12 cellular contexts compared by ENCODE assay signal in the genomic region with DNA sequence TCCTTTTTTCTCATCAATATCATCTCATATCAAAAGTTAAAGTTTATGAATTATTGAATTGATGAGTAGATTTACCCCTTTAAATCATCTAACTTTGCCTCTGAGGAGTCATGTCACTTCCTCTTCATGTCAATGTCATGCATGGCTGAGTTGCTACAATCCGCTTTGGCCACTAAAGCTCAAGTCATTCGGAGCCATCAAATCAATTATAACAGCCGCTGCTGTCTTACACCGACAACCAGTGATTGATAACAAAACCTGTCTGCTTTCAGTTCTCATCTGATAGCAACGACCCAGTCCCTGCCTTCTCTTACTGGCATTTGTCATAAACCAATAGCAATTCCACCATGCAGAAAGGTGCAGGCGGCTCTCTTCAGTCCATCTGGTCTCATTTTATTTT.
A peak's percentile ranks its signal among the peaks of the same experiment; 100 is the strongest.
DNase-seq lines count a peak whose midpoint lies in the region; ATAC-seq and TF ChIP-seq lines count a peak whose summit lies in the region.
"Had no signal": no experiment of that assay in that cellular context is flagged by ENCODE, and none has a peak within 500 bp of the region (broad histone marks: within the 10 kb centered on the region; RNA-seq: fewer than 3 reads in every experiment).

No MANE protein-coding gene starts in this region.

- H3K27me3 ChIP-seq in GM23338 (ENCODE audit: insufficient read depth) = no peaks in the 10 kb centered on the region
- H3K27me3 ChIP-seq: thyroid gland had no signal

- no peak for TF ChIP-seq CTCF in GM12865 (IDR thresholded peaks at IDR 0.05; ENCODE audit: insufficient read depth, low read depth, low read length, missing control alignments)
- no peak for TF ChIP-seq CTCF in GM23338 (conservative IDR thresholded peaks at IDR 0.05; ENCODE audit: low read depth in 2 of 2)

- no peak overlapping the region for H3K4me2 ChIP-seq in GM23338
- H3K4me2 ChIP-seq: KMS-11 had no signal

- no peak overlapping the region for H3K27ac Mint-ChIP-seq in GM23338
- H3K27ac Mint-ChIP-seq: endodermal cell had no signal

- no peaks in the 10 kb centered on the region for H3K36me3 Mint-ChIP-seq in GM23338 (ENCODE audit: low read depth)

- no peaks in the 10 kb centered on the region for H4K20me1 ChIP-seq in GM23338 (replicated peaks; ENCODE audit: insufficient read depth)

- H2AFZ ChIP-seq in GM23338 = no peak overlapping the region

- H3K4me3 ChIP-seq in GM12865 (ENCODE audit: low read depth, low read length) (no peak overlapping the region), GM23338 (no peak overlapping the region)
- H3K4me3 ChIP-seq: thyroid gland had no signal

- H3K36me3 ChIP-seq in GM23338 (ENCODE audit: insufficient read depth) = no peaks in the 10 kb centered on the region
- H3K36me3 ChIP-seq: thyroid gland had no signal

- H3F3A ChIP-seq in GM23338 (replicated peaks; ENCODE audit: low read depth) = no peaks in the 10 kb centered on the region

- H3K4me3 Mint-ChIP-seq in GM23338 = no peak overlapping the region
- H3K4me3 Mint-ChIP-seq: endodermal cell had no signal

- DNase-seq in GM12865 (ENCODE audit: low read depth) = peak; percentile 93
- DNase-seq in GM19240 (ENCODE audit: insufficient read length, low spot score) = peak; percentile 16
- DNase-seq in NCI-H82 (lab: John Stamatoyannopoulos, UW) = peak; percentile 99
- DNase-seq in mucosa of gallbladder (ENCODE audit: low spot score) = no peak
- no peak for DNase-seq in GM23338 (ENCODE audit: low spot score)
- DNase-seq in Right ventricle myocardium superior = no peak
- DNase-seq in cerebellum (ENCODE audit: low spot score) = no peak
- DNase-seq: endodermal cell, SHP77 treated with DMSO at 0.1 percent for 48 hours, thyroid gland had no signal

- no peaks in the 10 kb centered on the region for H3K9me3 Mint-ChIP-seq in GM23338
- H3K9me3 Mint-ChIP-seq: endodermal cell had no signal

- no peaks in the 10 kb centered on the region for H3K27me3 Mint-ChIP-seq in GM23338 (ENCODE audit: insufficient read depth, low read depth, poor library complexity)

- ATAC-seq in HG02885 (IDR thresholded peaks at IDR 0.05; ENCODE audit: poor library complexity, unreplicated experiment) (peak; percentile 100), GM23338 (no peak), Right ventricle myocardium superior (ENCODE audit: poor library complexity) (no peak)

- no peaks in the 10 kb centered on the region for H3K9me2 ChIP-seq in GM23338 (ENCODE audit: insufficient read depth)

- H3K79me2 ChIP-seq in GM23338 (replicated peaks; ENCODE audit: insufficient read depth) = no peaks in the 10 kb centered on the region

- H3K4me1 ChIP-seq in GM23338 (ENCODE audit: insufficient read depth) = no peaks in the 10 kb centered on the region
- H3K4me1 ChIP-seq: thyroid gland had no signal

- no peak overlapping the region for H3K27ac ChIP-seq in GM23338 (ENCODE audit: low read depth)
- H3K27ac ChIP-seq: KMS-11, thyroid gland had no signal

- no peaks in the 10 kb centered on the region; the same call in 2 of the 3 replicates for H3K4me1 Mint-ChIP-seq in GM23338

- intact Hi-C loops in Right ventricle myocardium superior (cut with DNase I) = no loop called here

TF ChIP-seq in GM23338, 12 proteins besides CTCF, POLR2A, EP300 and RAD21 (continues in another document):
- no peak for TF ChIP-seq ZNF331 (CRISPR knock-in tag; IDR thresholded peaks at IDR 0.05; ENCODE audit: low read depth)
- TF ChIP-seq CREB1 (CRISPR knock-in tag; IDR thresholded peaks at IDR 0.05; ENCODE audit: low read depth) = no peak
- TF ChIP-seq, protein P1, sequence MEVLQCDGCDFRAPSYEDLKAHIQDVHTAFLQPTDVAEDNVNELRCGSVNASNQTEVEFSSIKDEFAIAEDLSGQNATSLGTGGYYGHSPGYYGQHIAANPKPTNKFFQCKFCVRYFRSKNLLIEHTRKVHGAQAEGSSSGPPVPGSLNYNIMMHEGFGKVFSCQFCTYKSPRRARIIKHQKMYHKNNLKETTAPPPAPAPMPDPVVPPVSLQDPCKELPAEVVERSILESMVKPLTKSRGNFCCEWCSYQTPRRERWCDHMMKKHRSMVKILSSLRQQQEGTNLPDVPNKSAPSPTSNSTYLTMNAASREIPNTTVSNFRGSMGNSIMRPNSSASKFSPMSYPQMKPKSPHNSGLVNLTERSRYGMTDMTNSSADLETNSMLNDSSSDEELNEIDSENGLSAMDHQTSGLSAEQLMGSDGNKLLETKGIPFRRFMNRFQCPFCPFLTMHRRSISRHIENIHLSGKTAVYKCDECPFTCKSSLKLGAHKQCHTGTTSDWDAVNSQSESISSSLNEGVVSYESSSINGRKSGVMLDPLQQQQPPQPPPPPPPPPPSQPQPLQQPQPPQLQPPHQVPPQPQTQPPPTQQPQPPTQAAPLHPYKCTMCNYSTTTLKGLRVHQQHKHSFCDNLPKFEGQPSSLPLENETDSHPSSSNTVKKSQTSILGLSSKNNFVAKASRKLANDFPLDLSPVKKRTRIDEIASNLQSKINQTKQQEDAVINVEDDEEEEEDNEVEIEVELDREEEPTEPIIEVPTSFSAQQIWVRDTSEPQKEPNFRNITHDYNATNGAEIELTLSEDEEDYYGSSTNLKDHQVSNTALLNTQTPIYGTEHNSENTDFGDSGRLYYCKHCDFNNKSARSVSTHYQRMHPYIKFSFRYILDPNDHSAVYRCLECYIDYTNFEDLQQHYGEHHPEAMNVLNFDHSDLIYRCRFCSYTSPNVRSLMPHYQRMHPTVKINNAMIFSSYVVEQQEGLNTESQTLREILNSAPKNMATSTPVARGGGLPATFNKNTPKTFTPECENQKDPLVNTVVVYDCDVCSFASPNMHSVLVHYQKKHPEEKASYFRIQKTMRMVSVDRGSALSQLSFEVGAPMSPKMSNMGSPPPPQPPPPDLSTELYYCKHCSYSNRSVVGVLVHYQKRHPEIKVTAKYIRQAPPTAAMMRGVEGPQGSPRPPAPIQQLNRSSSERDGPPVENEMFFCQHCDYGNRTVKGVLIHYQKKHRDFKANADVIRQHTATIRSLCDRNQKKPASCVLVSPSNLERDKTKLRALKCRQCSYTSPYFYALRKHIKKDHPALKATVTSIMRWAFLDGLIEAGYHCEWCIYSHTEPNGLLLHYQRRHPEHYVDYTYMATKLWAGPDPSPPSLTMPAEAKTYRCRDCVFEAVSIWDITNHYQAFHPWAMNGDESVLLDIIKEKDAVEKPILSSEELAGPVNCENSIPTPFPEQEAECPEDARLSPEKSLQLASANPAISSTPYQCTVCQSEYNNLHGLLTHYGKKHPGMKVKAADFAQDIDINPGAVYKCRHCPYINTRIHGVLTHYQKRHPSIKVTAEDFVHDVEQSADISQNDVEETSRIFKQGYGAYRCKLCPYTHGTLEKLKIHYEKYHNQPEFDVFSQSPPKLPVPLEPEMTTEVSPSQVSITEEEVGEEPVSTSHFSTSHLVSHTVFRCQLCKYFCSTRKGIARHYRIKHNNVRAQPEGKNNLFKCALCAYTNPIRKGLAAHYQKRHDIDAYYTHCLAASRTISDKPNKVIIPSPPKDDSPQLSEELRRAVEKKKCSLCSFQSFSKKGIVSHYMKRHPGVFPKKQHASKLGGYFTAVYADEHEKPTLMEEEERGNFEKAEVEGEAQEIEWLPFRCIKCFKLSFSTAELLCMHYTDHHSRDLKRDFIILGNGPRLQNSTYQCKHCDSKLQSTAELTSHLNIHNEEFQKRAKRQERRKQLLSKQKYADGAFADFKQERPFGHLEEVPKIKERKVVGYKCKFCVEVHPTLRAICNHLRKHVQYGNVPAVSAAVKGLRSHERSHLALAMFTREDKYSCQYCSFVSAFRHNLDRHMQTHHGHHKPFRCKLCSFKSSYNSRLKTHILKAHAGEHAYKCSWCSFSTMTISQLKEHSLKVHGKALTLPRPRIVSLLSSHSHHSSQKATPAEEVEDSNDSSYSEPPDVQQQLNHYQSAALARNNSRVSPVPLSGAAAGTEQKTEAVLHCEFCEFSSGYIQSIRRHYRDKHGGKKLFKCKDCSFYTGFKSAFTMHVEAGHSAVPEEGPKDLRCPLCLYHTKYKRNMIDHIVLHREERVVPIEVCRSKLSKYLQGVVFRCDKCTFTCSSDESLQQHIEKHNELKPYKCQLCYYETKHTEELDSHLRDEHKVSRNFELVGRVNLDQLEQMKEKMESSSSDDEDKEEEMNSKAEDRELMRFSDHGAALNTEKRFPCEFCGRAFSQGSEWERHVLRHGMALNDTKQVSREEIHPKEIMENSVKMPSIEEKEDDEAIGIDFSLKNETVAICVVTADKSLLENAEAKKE (CRISPR knock-in tag; IDR thresholded peaks at IDR 0.05) = no peak
- TF ChIP-seq STAT1 (IDR thresholded peaks at IDR 0.05; ENCODE audit: unreplicated experiment) = no peak
- TF ChIP-seq NANOG (IDR thresholded peaks at IDR 0.05; ENCODE audit: borderline replicate concordance) = no peak
- TF ChIP-seq, protein P2, sequence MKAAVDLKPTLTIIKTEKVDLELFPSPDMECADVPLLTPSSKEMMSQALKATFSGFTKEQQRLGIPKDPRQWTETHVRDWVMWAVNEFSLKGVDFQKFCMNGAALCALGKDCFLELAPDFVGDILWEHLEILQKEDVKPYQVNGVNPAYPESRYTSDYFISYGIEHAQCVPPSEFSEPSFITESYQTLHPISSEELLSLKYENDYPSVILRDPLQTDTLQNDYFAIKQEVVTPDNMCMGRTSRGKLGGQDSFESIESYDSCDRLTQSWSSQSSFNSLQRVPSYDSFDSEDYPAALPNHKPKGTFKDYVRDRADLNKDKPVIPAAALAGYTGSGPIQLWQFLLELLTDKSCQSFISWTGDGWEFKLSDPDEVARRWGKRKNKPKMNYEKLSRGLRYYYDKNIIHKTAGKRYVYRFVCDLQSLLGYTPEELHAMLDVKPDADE (IDR thresholded peaks at IDR 0.05) = no peak
- no peak for TF ChIP-seq ZNF114 (CRISPR knock-in tag; IDR thresholded peaks at IDR 0.05)
- TF ChIP-seq POLR2AphosphoS5 (IDR thresholded peaks at IDR 0.05; ENCODE audit: low read depth) = no peak
- no peak for TF ChIP-seq EZH2 (IDR thresholded peaks at IDR 0.05; ENCODE audit: low read depth, unreplicated experiment)
- TF ChIP-seq EZH2phosphoT487 (IDR thresholded peaks at IDR 0.05; ENCODE audit: unreplicated experiment) = no peak
- no peak for TF ChIP-seq JUNB (IDR thresholded peaks at IDR 0.05; ENCODE audit: unreplicated experiment)

Comparison
In these comparisons a context has a peak if more than half of its experiments do, and no peak if none do; other contexts are left out.
1. DNase-seq: peak in GM12865 (single experiment), GM19240 (single experiment) and NCI-H82 (single experiment); none in mucosa of gallbladder (single experiment), GM23338 (single experiment), Right ventricle myocardium superior (single experiment) and cerebellum (single experiment).